In genomic region chr17:79801156-79802038, GRCh38 we compare ENCODE assay signal across 10 cellular contexts. TPM values are rescaled to one million over a fixed set of nuclear protein-coding genes. Genes with fewer than 3 reads are reported as not detected.
DNase-seq lines count a peak whose midpoint lies in the region; ATAC-seq and TF ChIP-seq lines count a peak whose summit lies in the region.
"Had no signal": no experiment of that assay in that cellular context is flagged by ENCODE, and none has a peak within 500 bp of the region (broad histone marks: within the 10 kb centered on the region; RNA-seq: fewer than 3 reads in every experiment).

No MANE protein-coding gene starts in this region.

- no peaks in the 10 kb centered on the region for H3K9me3 ChIP-seq in MG63
- no peaks in the 10 kb centered on the region for H3K9me3 ChIP-seq in breast epithelium

- H3K4me1 ChIP-seq in breast epithelium, result peaks cover 1 to 36% of the 10 kb centered on the region in 2 donors

- H3K4me1 Mint-ChIP-seq in neural crest cell, result peaks cover 45% of the 10 kb centered on the region

- H3K4me3 Mint-ChIP-seq in neural crest cell, result peak overlapping the region; percentile 65

- TF ChIP-seq CTCF in breast epithelium (IDR thresholded peaks at IDR 0.05), result no peak
- no peak for TF ChIP-seq CTCF in neural crest cell (conservative IDR thresholded peaks at IDR 0.05)
- TF ChIP-seq CTCF in GM20000 (IDR thresholded peaks at IDR 0.05; ENCODE audit: extremely low read depth, missing control alignments), result no peak

- DNase-seq in EH (ENCODE audit: low read depth), result peak; percentile 29
- peak; percentile 78 for DNase-seq in MG63
- no peak for DNase-seq in breast epithelium (ENCODE audit: low spot score in 2 of 2)
- DNase-seq in neural crest cell (ENCODE audit: low read depth, low spot score), result no peak
- DNase-seq in NCI-H774 (lab: John Stamatoyannopoulos, UW), result no peak
- DNase-seq in GM20000 (ENCODE audit: low spot score), result no peak
- DNase-seq: foreskin melanocyte; stimulated activated CD4-positive, alpha-beta T cell treated with anti-CD3 and anti-CD28 coated beads, Interleukin-12 subunit alpha, Interleukin-12 subunit beta, amount 100 ng/mL, for 4 hours had no signal

- H3K27ac Mint-ChIP-seq in neural crest cell (ENCODE audit: unreplicated experiment), result no peak overlapping the region

- H3K36me3 ChIP-seq in MG63 (no peaks in the 10 kb centered on the region), breast epithelium (no peaks in the 10 kb centered on the region)

- TF ChIP-seq POLR2A in breast epithelium (IDR thresholded peaks at IDR 0.05), result no peak

- no peak for ATAC-seq in HG02938 (IDR thresholded peaks at IDR 0.05; ENCODE audit: unreplicated experiment)
- no peak for ATAC-seq in GM18520 (IDR thresholded peaks at IDR 0.05; ENCODE audit: unreplicated experiment)

- H3K9me3 Mint-ChIP-seq in neural crest cell, result no peaks in the 10 kb centered on the region

- peaks cover 82% of the 10 kb centered on the region for H3K27me3 ChIP-seq in MG63
- H3K27me3 ChIP-seq in breast epithelium, result peaks cover 41 to 86% of the 10 kb centered on the region in 2 donors

- peaks cover 5% of the 10 kb centered on the region for H3K36me3 Mint-ChIP-seq in neural crest cell (ENCODE audit: low read depth)

- peak overlapping the region; percentile 13 to 41 for H3K27ac ChIP-seq in breast epithelium

- H3K4me3 ChIP-seq in MG63, result peak overlapping the region; percentile 15; the same call in 1 of the 2 replicates
- peak overlapping the region in 2 of 3 donors; percentile 28 to 61 for H3K4me3 ChIP-seq in breast epithelium

- peaks cover 92% of the 10 kb centered on the region for H3K27me3 Mint-ChIP-seq in neural crest cell (ENCODE audit: low read depth)

- intact Hi-C loops in breast epithelium (cut with DNase I; ENCODE audit: low total_unique reads), result no loop called here

RNA-seq across cellular contexts. Expression of gene CBX8, which starts 4.5 kb away (rescaled TPM):
- total RNA-seq in MG63 (2014; rRNA removed; shearing (Covaris generic); ENCODE audit: low replicate concordance), result 7.7 and 15.7 TPM in 2 replicates
- 1 to 10 TPM; 1.9 to 9.2 (median 6.7) TPM for total RNA-seq in breast epithelium
- 16.5 and 19.2 TPM in 2 replicates for total RNA-seq in neural crest cell

RNA-seq across cellular contexts. Expression of gene CBX2, which starts 23.4 kb away (rescaled TPM):
- total RNA-seq in MG63 (2014; rRNA removed; shearing (Covaris generic); ENCODE audit: low replicate concordance), result 14.1 and 17.1 TPM in 2 replicates
- total RNA-seq in breast epithelium (1 to 10 TPM; 1.2 to 2.2 (median 2.0) TPM), neural crest cell (95.4 and 101 TPM in 2 replicates)

RNA-seq across cellular contexts. Expression of gene CBX4, which starts 37.8 kb away (rescaled TPM):
- 8.8 and 26.2 TPM in 2 replicates for total RNA-seq in MG63 (2014; rRNA removed; shearing (Covaris generic); ENCODE audit: low replicate concordance)
- total RNA-seq in breast epithelium (10 to 100 TPM; 11.5 to 20.6 (median 13.4) TPM), neural crest cell (19.1 and 21.0 TPM in 2 replicates)

Comparison
In these comparisons a context has a peak if more than half of its experiments do, and no peak if none do; other contexts are left out.
1. DNase-seq: peak in EH (single experiment) and MG63 (single experiment); none in breast epithelium (0 of 2), neural crest cell (single experiment), NCI-H774 (single experiment) and GM20000 (single experiment).